In genomic region chr16:30185141-30185682, GRCh38 we compare ENCODE assay signal across 9 cellular contexts. TPM values are rescaled to one million over a fixed set of nuclear protein-coding genes. Genes with fewer than 3 reads are reported as not detected.
DNase-seq lines count a peak whose midpoint lies in the region; ATAC-seq and TF ChIP-seq lines count a peak whose summit lies in the region.
"Had no signal": no experiment of that assay in that cellular context is flagged by ENCODE, and none has a peak within 500 bp of the region (broad histone marks: within the 10 kb centered on the region; RNA-seq: fewer than 3 reads in every experiment).

No MANE protein-coding gene starts in this region.

- CTCF ChIA-PET in SK-N-SH (lab: Yijun Ruan, JAX) = interaction anchor here (1.3 to 6.0 kb wide), 3 partner anchors 47 to 92 kb away, joined by 3 to 33 read pairs (median 5); partner anchors contain the start of genes TBX6 and YPEL3
- CTCF ChIA-PET in activated CD4-positive, alpha-beta T cell treated with anti-CD3 and anti-CD28 coated beads, Interleukin-2, amount 10 ng/mL, durations not matched to agents 7 days and 5 days (lab: Charles Lee) = interaction anchor here (0.8 to 3.5 kb wide), 7 partner anchors 13 to 472 kb away, joined by 3 to 28 read pairs (median 4); partner anchors contain the start of genes GDPD3 and TBX6

- peak overlapping the region; percentile 99 for H3K4me3 Mint-ChIP-seq in activated CD4-positive, alpha-beta T cell treated with anti-CD3 and anti-CD28 coated beads, Interleukin-2, amount 10 ng/mL, durations not matched to agents 7 days and 5 days

- POLR2A ChIA-PET in SK-N-SH (lab: Yijun Ruan, JAX) = no interaction called here
- POLR2A ChIA-PET in activated CD4-positive, alpha-beta T cell treated with anti-CD3 and anti-CD28 coated beads, Interleukin-2, amount 10 ng/mL, durations not matched to agents 7 days and 5 days (lab: Charles Lee) = interaction anchor here (1.0 to 1.5 kb wide), 4 partner anchors 45 to 287 kb away, joined by 4 to 5 read pairs (median 4); partner anchors contain the start of gene TBX6

- no peak overlapping the region for H2AFZ ChIP-seq in SK-N-SH (ENCODE audit: low read depth)

- intact Hi-C loops in left lung (cut with DNase I) = no loop called here

- H3K9me3 ChIP-seq in SK-N-SH (no peaks in the 10 kb centered on the region), left lung (no peaks in the 10 kb centered on the region)
- H3K9me3 ChIP-seq: A549 had no signal

- no peaks in the 10 kb centered on the region for H3K9me2 ChIP-seq in SK-N-SH

- H3K4me3 ChIP-seq in SK-N-SH (ENCODE audit: low read depth in 2 of 2, low read length in 1 of 2) = no peak overlapping the region
- peak overlapping the region; percentile 52 to 76 for H3K4me3 ChIP-seq in left lung
- H3K4me3 ChIP-seq: A549 had no signal

- DNase-seq in SK-N-SH (peak; percentile 40), left lung (peak in 1 of 2 donors; percentile 78), SHP77 treated with DMSO at 0.1 percent for 48 hours (lab: John Stamatoyannopoulos, UW) (no peak), iPS-NIHi7 (ENCODE audit: extremely low spot score) (no peak)
- no peak for DNase-seq in activated CD4-positive, alpha-beta T cell treated with anti-CD3 and anti-CD28 coated beads, Interleukin-2, amount 10 ng/mL, durations not matched to agents 7 days and 5 days

- peak overlapping the region; percentile 97 for H3K27ac Mint-ChIP-seq in activated CD4-positive, alpha-beta T cell treated with anti-CD3 and anti-CD28 coated beads, Interleukin-2, amount 10 ng/mL, durations not matched to agents 7 days and 5 days

- no peak overlapping the region for H3K4me2 ChIP-seq in SK-N-SH
- H3K4me2 ChIP-seq: A549 had no signal

- H3K79me2 ChIP-seq in SK-N-SH (ENCODE audit: insufficient read depth) = no peaks in the 10 kb centered on the region

- TF ChIP-seq RAD21 in SK-N-SH (IDR thresholded peaks at IDR 0.05; ENCODE audit: low read length) = no peak

- no peaks in the 10 kb centered on the region for H3K9me3 Mint-ChIP-seq in activated CD4-positive, alpha-beta T cell treated with anti-CD3 and anti-CD28 coated beads, Interleukin-2, amount 10 ng/mL, durations not matched to agents 7 days and 5 days

- no peaks in the 10 kb centered on the region for H3K27me3 ChIP-seq in SK-N-SH (ENCODE audit: insufficient read depth)
- no peaks in the 10 kb centered on the region for H3K27me3 ChIP-seq in left lung

- no peak for TF ChIP-seq EP300 in SK-N-SH (IDR thresholded peaks at IDR 0.05; ENCODE audit: borderline replicate concordance in 1 of 2, low read depth in 1 of 2, low read length in 1 of 2)

- peaks cover 0 to 6% of the 10 kb centered on the region in 2 experiments for H3K36me3 ChIP-seq in SK-N-SH (replicated peaks in 1 of 2; ENCODE audit: control insufficient read depth in 1 of 2, insufficient read depth in 2 of 2, low read length in 1 of 2)
- peaks cover 0 to 24% of the 10 kb centered on the region in 2 donors for H3K36me3 ChIP-seq in left lung

- peaks cover 25% of the 10 kb centered on the region for H3K4me1 Mint-ChIP-seq in activated CD4-positive, alpha-beta T cell treated with anti-CD3 and anti-CD28 coated beads, Interleukin-2, amount 10 ng/mL, durations not matched to agents 7 days and 5 days

- peaks cover 44% of the 10 kb centered on the region for H3K36me3 Mint-ChIP-seq in activated CD4-positive, alpha-beta T cell treated with anti-CD3 and anti-CD28 coated beads, Interleukin-2, amount 10 ng/mL, durations not matched to agents 7 days and 5 days (ENCODE audit: low read depth)

- WGBS in SK-N-SH (ENCODE audit: low lambda C conversion rate) = 91% methylated on average over 8 of the region's 12 CpGs

- peaks cover 4% of the 10 kb centered on the region for H3F3A ChIP-seq in SK-N-SH (replicated peaks; ENCODE audit: insufficient read depth)

- H3K27ac ChIP-seq in SK-N-SH (ENCODE audit: low read depth in 2 of 2, low read length in 1 of 2) (peak overlapping the region in 1 of 2 experiments; percentile 16; a peak in 1 of 4 replicates), left lung (peak overlapping the region; percentile 77 to 97), temporal lobe (ENCODE audit: low read depth, low read length) (peak overlapping the region; percentile 59)

- H4K20me1 ChIP-seq in SK-N-SH (ENCODE audit: insufficient read depth) = no peaks in the 10 kb centered on the region

- ATAC-seq in SK-N-SH treated with all-trans-retinoic acid at 6 μM for 48 hours = no peak
- ATAC-seq in left lung = no peak
- ATAC-seq in GM19467 (IDR thresholded peaks at IDR 0.05; ENCODE audit: unreplicated experiment) = no peak
- ATAC-seq: A549 had no signal

- H3K27me3 Mint-ChIP-seq in activated CD4-positive, alpha-beta T cell treated with anti-CD3 and anti-CD28 coated beads, Interleukin-2, amount 10 ng/mL, durations not matched to agents 7 days and 5 days = no peaks in the 10 kb centered on the region

- H3K4me1 ChIP-seq in SK-N-SH (ENCODE audit: control insufficient read depth in 1 of 2, insufficient read depth in 2 of 2, low read depth in 1 of 2, low read length in 1 of 2) = peaks cover 0 to 25% of the 10 kb centered on the region in 2 experiments; a peak in 1 of 4 replicates
- peaks cover 3 to 49% of the 10 kb centered on the region in 2 donors for H3K4me1 ChIP-seq in left lung

- TF ChIP-seq CTCF in SK-N-SH (IDR thresholded peaks at IDR 0.05) (no peak), left lung (IDR thresholded peaks at IDR 0.05) (no peak)

- no peak overlapping the region for H3K9ac ChIP-seq in SK-N-SH

TF ChIP-seq in SK-N-SH, 30 proteins besides CTCF, POLR2A, EP300 and RAD21 (continues in another document):
- TF ChIP-seq USF2 (IDR thresholded peaks at IDR 0.05; ENCODE audit: borderline replicate concordance, low read depth, low read length) = no peak
- no peak for TF ChIP-seq ELF1 (IDR thresholded peaks at IDR 0.05)
- TF ChIP-seq USF1 (IDR thresholded peaks at IDR 0.05; ENCODE audit: borderline replicate concordance, low read depth) = no peak
- no peak for TF ChIP-seq NRF1 (IDR thresholded peaks at IDR 0.05; ENCODE audit: low read depth, low read length)

TF ChIP-seq in SK-N-SH treated with all-trans-retinoic acid at 6 μM for 48 hours, 23 proteins besides CTCF, POLR2A, EP300 and RAD21:
- TF ChIP-seq GLIS3 (CRISPR knock-in tag; IDR thresholded peaks at IDR 0.05) = no peak
- TF ChIP-seq RARB (CRISPR knock-in tag; IDR thresholded peaks at IDR 0.05) = no peak
- no peak for TF ChIP-seq ZFP3 (CRISPR knock-in tag; IDR thresholded peaks at IDR 0.05)
- TF ChIP-seq POU6F1 (CRISPR knock-in tag; IDR thresholded peaks at IDR 0.05; ENCODE audit: borderline replicate concordance, low read depth) = no peak

RNA-seq across cellular contexts. Expression of gene CORO1A, which starts 1.8 kb away (rescaled TPM):
- polyA plus RNA-seq in SK-N-SH (2012; rRNA removed) = 13.0 and 13.5 TPM in 2 replicates
- polyA plus RNA-seq in SK-N-SH (2012; cell fraction: cytosol; rRNA removed) = 4.6 and 8.0 TPM in 2 replicates
- 19.1 and 24.4 TPM in 2 replicates for polyA plus RNA-seq in SK-N-SH (2012; cell fraction: nucleus; rRNA removed)
- total RNA-seq in activated CD4-positive, alpha-beta T cell treated with anti-CD3 and anti-CD28 coated beads, Interleukin-2, amount 10 ng/mL, durations not matched to agents 7 days and 5 days = 1,000 to 10,000 TPM; 1,809 to 1,847 TPM
- total RNA-seq in left lung (100 to 1,000 TPM in 1 of 2 donors, 10 to 100 TPM in 1; 29.3 to 172 TPM), temporal lobe (19.2 TPM)

RNA-seq across cellular contexts. Expression of gene BOLA2B, which starts 8.3 kb away (rescaled TPM):
- polyA plus RNA-seq in SK-N-SH (2012; rRNA removed) = 660 and 726 TPM in 2 replicates
- 350 and 437 TPM in 2 replicates for polyA plus RNA-seq in SK-N-SH (2012; cell fraction: cytosol; rRNA removed)
- 148 and 393 TPM in 2 replicates for polyA plus RNA-seq in SK-N-SH (2012; cell fraction: nucleus; rRNA removed)
- total RNA-seq in activated CD4-positive, alpha-beta T cell treated with anti-CD3 and anti-CD28 coated beads, Interleukin-2, amount 10 ng/mL, durations not matched to agents 7 days and 5 days = 100 to 1,000 TPM; 136 to 141 TPM
- total RNA-seq in left lung (100 to 1,000 TPM in 1 of 2 donors, 10 to 100 TPM in 1; 59.3 to 101 TPM), temporal lobe (11.8 TPM)

RNA-seq across cellular contexts. Expression of gene SLX1A, which starts 8.5 kb away (rescaled TPM):
- 45.0 and 68.8 TPM in 2 replicates for polyA plus RNA-seq in SK-N-SH (2012; rRNA removed)
- polyA plus RNA-seq in SK-N-SH (2012; cell fraction: cytosol; rRNA removed) = 30.1 and 31.1 TPM in 2 replicates
- polyA plus RNA-seq in SK-N-SH (2012; cell fraction: nucleus; rRNA removed) = 161 and 335 TPM in 2 replicates
- total RNA-seq in activated CD4-positive, alpha-beta T cell treated with anti-CD3 and anti-CD28 coated beads, Interleukin-2, amount 10 ng/mL, durations not matched to agents 7 days and 5 days = 10 to 100 TPM; 54.1 to 95.0 TPM
- total RNA-seq in left lung (10 to 100 TPM; 21.5 to 25.5 TPM), temporal lobe (10.1 TPM)

RNA-seq across cellular contexts. Expression of gene SULT1A3, which starts 13.8 kb away (rescaled TPM):
- polyA plus RNA-seq in SK-N-SH (2012; rRNA removed) = 20.4 and 24.1 TPM in 2 replicates
- 8.8 TPM in 2 replicates for polyA plus RNA-seq in SK-N-SH (2012; cell fraction: cytosol; rRNA removed)
- polyA plus RNA-seq in SK-N-SH (2012; cell fraction: nucleus; rRNA removed) = 79.3 and 99.1 TPM in 2 replicates
- total RNA-seq in activated CD4-positive, alpha-beta T cell treated with anti-CD3 and anti-CD28 coated beads, Interleukin-2, amount 10 ng/mL, durations not matched to agents 7 days and 5 days = 10 to 100 TPM; 37.5 to 38.1 TPM
- total RNA-seq in left lung = 10 to 100 TPM; 19.7 to 29.3 TPM
- total RNA-seq in temporal lobe = 2.7 TPM

Comparison
In these comparisons a context has a peak if more than half of its experiments do, and no peak if none do; other contexts are left out.
1. H3K4me3 ChIP-seq: peak in left lung (2 of 2); none in SK-N-SH (0 of 2).
2. RNA of gene CORO1A, which starts 1.8 kb away (total RNA-seq): 1,809 to 1,847 TPM in activated CD4-positive, alpha-beta T cell treated with anti-CD3 and anti-CD28 coated beads, Interleukin-2, amount 10 ng/mL, durations not matched to agents 7 days and 5 days; 29.3 to 172 TPM in left lung and 19.2 TPM in temporal lobe (single experiment); every median in the first group is over 10 times any median in the second.